Comparison of ENCODE assay signal across 10 cellular contexts in the genomic region with DNA sequence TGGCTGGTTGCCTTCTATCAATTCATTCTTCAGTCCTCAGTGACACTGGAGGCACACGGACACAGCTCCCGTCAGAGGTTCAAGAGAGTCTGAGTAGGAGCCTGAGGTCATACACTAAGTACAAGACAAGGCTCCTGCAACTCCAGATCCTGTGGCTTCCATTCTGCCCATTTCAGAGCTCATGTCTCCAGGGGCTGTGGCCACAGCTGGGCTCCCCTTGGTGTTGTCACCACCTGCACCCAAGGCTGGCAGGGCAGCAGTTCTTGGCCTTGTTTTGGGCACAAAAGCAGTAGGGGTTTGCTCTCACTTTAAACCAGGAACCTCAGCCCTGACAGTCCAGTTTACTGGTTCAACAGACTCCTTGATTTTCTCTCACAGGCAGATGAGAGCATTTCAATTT.
"Had no signal": no experiment of that assay in that cellular context is flagged by ENCODE, and none has a peak within 500 bp of the region (broad histone marks: within the 10 kb centered on the region; RNA-seq: fewer than 3 reads in every experiment).

No MANE protein-coding gene starts in this region.

- H3K9ac ChIP-seq: GM23248 had no signal

- DNase-seq: GM23248, GOT3, H7, H9, HCEC 1CT, HFFc6 had no signal

- H3K9me3 ChIP-seq: HAP-1 had no signal

- FAIRE-seq: H1, H54 had no signal

- H3K4me2 ChIP-seq: GM23338 had no signal

- H3K27ac ChIP-seq: GM23248 had no signal

- H3K36me3 ChIP-seq: HAP-1 had no signal

- H3K4me1 ChIP-seq: HAP-1 had no signal

- H3K4me3 ChIP-seq: GM23248, GM23338, HAP-1 had no signal
